In genomic region chrX:134388161-134389109, GRCh38 we compare ENCODE assay signal across 9 cellular contexts. TPM values are rescaled to one million over a fixed set of nuclear protein-coding genes. Genes with fewer than 3 reads are reported as not detected.
A peak's percentile ranks its signal among the peaks of the same experiment; 100 is the strongest.
DNase-seq lines count a peak whose midpoint lies in the region; ATAC-seq and TF ChIP-seq lines count a peak whose summit lies in the region.
"Had no signal": no experiment of that assay in that cellular context is flagged by ENCODE, and none has a peak within 500 bp of the region (broad histone marks: within the 10 kb centered on the region; RNA-seq: fewer than 3 reads in every experiment).

No MANE protein-coding gene starts in this region.

- H3K4me1 Mint-ChIP-seq in progenitor cell of endocrine pancreas (ENCODE audit: low read depth), result no peaks in the 10 kb centered on the region
- H3K4me1 Mint-ChIP-seq in activated T-cell treated with anti-CD3 and anti-CD28 coated beads, Interleukin-2, amount 50 U/mL, for 4 hours (ENCODE audit: low read depth), result peaks cover 3% of the 10 kb centered on the region

- H3K36me3 Mint-ChIP-seq in progenitor cell of endocrine pancreas (ENCODE audit: insufficient read depth), result peaks cover 5% of the 10 kb centered on the region
- peaks cover 11% of the 10 kb centered on the region for H3K36me3 Mint-ChIP-seq in activated T-cell treated with anti-CD3 and anti-CD28 coated beads, Interleukin-2, amount 50 U/mL, for 4 hours (ENCODE audit: insufficient read depth)

- H3K27ac Mint-ChIP-seq in progenitor cell of endocrine pancreas, result peak overlapping the region; percentile 9

- DNase-seq in NOMO-1 treated with DMSO at 0.1 percent for 48 hours (lab: John Stamatoyannopoulos, UW; ENCODE audit: unreplicated experiment) (peak; percentile 84), progenitor cell of endocrine pancreas (ENCODE audit: low spot score, unreplicated experiment) (no peak)
- DNase-seq in activated effector memory CD4-positive, alpha-beta T cell treated with Interleukin-2 at 50 U/mL for 16 hours, result no peak
- DNase-seq in activated T-cell treated with anti-CD3 and anti-CD28 coated beads, Interleukin-2, amount 50 U/mL, for 4 hours, result no peak
- DNase-seq in activated T-cell treated with anti-CD3 and anti-CD28 coated beads, Interleukin-2, amount 50 U/mL, for 48 hours, result no peak
- DNase-seq: H7 had no signal

- H3K27me3 Mint-ChIP-seq in progenitor cell of endocrine pancreas, result no peaks in the 10 kb centered on the region
- no peaks in the 10 kb centered on the region for H3K27me3 Mint-ChIP-seq in activated T-cell treated with anti-CD3 and anti-CD28 coated beads, Interleukin-2, amount 50 U/mL, for 4 hours (ENCODE audit: low read depth)

- TF ChIP-seq CTCF in progenitor cell of endocrine pancreas (IDR thresholded peaks at IDR 0.05; ENCODE audit: unreplicated experiment), result no peak

- H3K9me3 Mint-ChIP-seq in progenitor cell of endocrine pancreas (ENCODE audit: low read depth), result no peaks in the 10 kb centered on the region
- no peaks in the 10 kb centered on the region for H3K9me3 Mint-ChIP-seq in activated T-cell treated with anti-CD3 and anti-CD28 coated beads, Interleukin-2, amount 50 U/mL, for 4 hours

- ATAC-seq in GM19035 (IDR thresholded peaks at IDR 0.05; ENCODE audit: unreplicated experiment) (peak; percentile 99), HG02884 (IDR thresholded peaks at IDR 0.05; ENCODE audit: unreplicated experiment) (peak; percentile 100)
- ATAC-seq in activated T-cell treated with anti-CD3 and anti-CD28 coated beads, Interleukin-2, amount 50 U/mL, for 4 hours, result no peak
- ATAC-seq: Right ventricle myocardium inferior had no signal

- H3K4me3 Mint-ChIP-seq in progenitor cell of endocrine pancreas (ENCODE audit: low read depth), result no peak overlapping the region
- H3K4me3 Mint-ChIP-seq in activated T-cell treated with anti-CD3 and anti-CD28 coated beads, Interleukin-2, amount 50 U/mL, for 4 hours, result no peak overlapping the region

RNA-seq across cellular contexts. Expression of gene PHF6, which starts 15.3 kb away (rescaled TPM):
- total RNA-seq in progenitor cell of endocrine pancreas, result 58.1 and 58.7 TPM in 2 replicates
- total RNA-seq in activated T-cell treated with anti-CD3 and anti-CD28 coated beads, Interleukin-2, amount 50 U/mL, for 4 hours, result 10 to 100 TPM; 68.6 to 77.0 (median 70.4) TPM

Comparison
In these comparisons a context has a peak if more than half of its experiments do, and no peak if none do; other contexts are left out.
1. ATAC-seq: peak in GM19035 (single experiment) and HG02884 (single experiment); none in activated T-cell treated with anti-CD3 and anti-CD28 coated beads, Interleukin-2, amount 50 U/mL, for 4 hours (0 of 2).